ENCODE assay signal across 1 cellular context in genomic region chr1:241177665-241178064, GRCh38.
A peak's percentile ranks its signal among the peaks of the same experiment; 100 is the strongest.
TF ChIP-seq lines count a peak whose summit lies in the region.

No MANE protein-coding gene starts in this region.

TF ChIP-seq in K562, 482 proteins besides CTCF, POLR2A, EP300 and RAD21 (continued from another document):
- TF ChIP-seq ZBTB7A (IDR thresholded peaks at IDR 0.05; ENCODE audit: borderline replicate concordance, control insufficient read depth, low read depth, low read length) (no peak), TFAM (CRISPR knock-in tag; conservative IDR thresholded peaks at IDR 0.05) (no peak), KAT7 (CRISPR knock-in tag; IDR thresholded peaks at IDR 0.05; ENCODE audit: borderline replicate concordance) (no peak), BRF2 (IDR thresholded peaks at IDR 0.05; ENCODE audit: borderline replicate concordance, insufficient read depth, insufficient read length) (no peak), C11orf30 (IDR thresholded peaks at IDR 0.05; ENCODE audit: low read depth) (peak; percentile 49; the same call in 1 of the 2 replicates)
TF ChIP-seq in K562: peak in this region for 5.
